In genomic region chr3:36455406-36455805, GRCh38 we compare ENCODE assay signal across 6 cellular contexts.
"Had no signal": no experiment of that assay in that cellular context is flagged by ENCODE, and none has a peak within 500 bp of the region (broad histone marks: within the 10 kb centered on the region; RNA-seq: fewer than 3 reads in every experiment).

No MANE protein-coding gene starts in this region.

- H3K27ac ChIP-seq: GM23248, HL-60 had no signal

- H3K4me1 ChIP-seq: HAP-1 had no signal

- H3K9me3 ChIP-seq: HAP-1 had no signal

- DNase-seq: GM23248, GOT3, HFFc6, KBM-7 had no signal

- H3K36me3 ChIP-seq: HAP-1 had no signal

- H3K4me3 ChIP-seq: GM23248, HAP-1 had no signal
